8 cellular contexts compared by ENCODE assay signal in genomic region chr1:47179023-47179987, GRCh38. TPM values are rescaled to one million over a fixed set of nuclear protein-coding genes. Genes with fewer than 3 reads are reported as not detected.
DNase-seq lines count a peak whose midpoint lies in the region; ATAC-seq lines count a peak whose summit lies in the region.

No MANE protein-coding gene starts in this region.

- H3K27ac ChIP-seq in esophagus (ENCODE audit: low read depth in 2 of 2, low read length in 1 of 2) (peak overlapping the region in 1 of 2 donors; percentile 44), muscle layer of colon (ENCODE audit: low read depth, low read length) (peak overlapping the region; percentile 8)

- peaks cover 0 to 3% of the 10 kb centered on the region in 2 donors for H3K36me3 ChIP-seq in esophagus (ENCODE audit: control insufficient read depth in 2 of 2, insufficient read depth in 2 of 2, low read length in 1 of 2)
- H3K36me3 ChIP-seq in muscle layer of colon (ENCODE audit: insufficient read depth, low read length) = no peaks in the 10 kb centered on the region

- DNase-seq in DMS53 treated with DMSO at 0.1 percent for 48 hours (lab: John Stamatoyannopoulos, UW; ENCODE audit: unreplicated experiment) (peak; percentile 99), OCI-M1 (lab: John Stamatoyannopoulos, UW) (peak; percentile 98), activated T-cell treated with anti-CD3 and anti-CD28 coated beads for 48 hours (ENCODE audit: low read depth) (peak; percentile 79)
- DNase-seq in stimulated activated CD8-positive, alpha-beta memory T cell treated with anti-CD3 and anti-CD28 coated beads, Interleukin-7, amount 100 ng/mL, for 24 hours (ENCODE audit: low read depth) = peak; percentile 61

- H3K27me3 Mint-ChIP-seq in IgD-negative memory B cell = peaks cover 20% of the 10 kb centered on the region

- H3K4me1 ChIP-seq in esophagus (ENCODE audit: control insufficient read depth in 2 of 2, insufficient read depth in 2 of 2, low read length in 1 of 2) (peaks cover 2 to 9% of the 10 kb centered on the region in 2 donors), muscle layer of colon (ENCODE audit: insufficient read depth, low read length) (peaks cover 10% of the 10 kb centered on the region)

- H3K9me3 ChIP-seq in esophagus (ENCODE audit: control insufficient read depth in 2 of 2, insufficient read depth in 1 of 2, low read depth in 1 of 2, low read length in 1 of 2) = no peaks in the 10 kb centered on the region
- H3K9me3 ChIP-seq in muscle layer of colon (ENCODE audit: low read length) = no peaks in the 10 kb centered on the region

- H3K27ac Mint-ChIP-seq in IgD-negative memory B cell = peak overlapping the region in 1 of 3 donors; percentile 54

- peaks cover 0 to 10% (median 9%) of the 10 kb centered on the region in 3 donors for H3K4me1 Mint-ChIP-seq in IgD-negative memory B cell

- peak; percentile 92 for ATAC-seq in GM21619 (IDR thresholded peaks at IDR 0.05; ENCODE audit: unreplicated experiment)

- peak overlapping the region in 3 of 4 donors; percentile 47 to 69 (median 66) for H3K4me3 Mint-ChIP-seq in IgD-negative memory B cell

- H3K36me3 Mint-ChIP-seq in IgD-negative memory B cell = no peaks in the 10 kb centered on the region

- H3K9ac ChIP-seq in muscle layer of colon (ENCODE audit: low read length) = peak overlapping the region; percentile 26

- H3K27me3 ChIP-seq in esophagus (ENCODE audit: control insufficient read depth in 1 of 2, insufficient read depth in 2 of 2, low read length in 2 of 2) (no peaks in the 10 kb centered on the region), muscle layer of colon (ENCODE audit: control insufficient read depth in 1 of 2, insufficient read depth in 2 of 2, low read length in 2 of 2) (peaks cover 0 to 24% of the 10 kb centered on the region in 2 donors)

- 4 to 7% methylated on average over 28 to 30 of the region's 30 CpGs for WGBS in esophagus, 2 donors

- H3K4me3 ChIP-seq in esophagus (ENCODE audit: low read depth in 1 of 2, low read length in 2 of 2) (peak overlapping the region; percentile 12 to 23), muscle layer of colon (ENCODE audit: low read depth in 1 of 2, low read length in 2 of 2) (peak overlapping the region; percentile 4 to 81)

- H3K9me3 Mint-ChIP-seq in IgD-negative memory B cell = no peaks in the 10 kb centered on the region

RNA-seq across cellular contexts. Expression of gene PDZK1IP1, which starts 10.5 kb away (rescaled TPM):
- polyA plus RNA-seq in IgD-negative memory B cell (1.1 TPM), esophagus (100 to 1,000 TPM; 126 to 148 TPM)

RNA-seq across cellular contexts. Expression of gene CYP4A22, which starts 42.1 kb away (rescaled TPM):
- polyA plus RNA-seq in IgD-negative memory B cell (not detected), esophagus (under 1 TPM in 1 of 2 donors, not detected in 1; 0.02 TPM)

RNA-seq across cellular contexts. Expression of gene TAL1, which starts 52.7 kb away (rescaled TPM):
- polyA plus RNA-seq in IgD-negative memory B cell = 0.19 TPM
- 1 to 10 TPM in 1 of 2 donors, under 1 TPM in 1; 0.82 to 1.1 TPM for polyA plus RNA-seq in esophagus

Comparison
In these comparisons a context has a peak if more than half of its experiments do, and no peak if none do; other contexts are left out.
1. RNA of gene PDZK1IP1, which starts 10.5 kb away (polyA plus RNA-seq): 126 to 148 TPM in esophagus; 1.1 TPM in IgD-negative memory B cell (single experiment); every median in the first group is over 10 times any median in the second.
2. Peak in every context shown above with its lines, with median percentiles within 50 percentile points of each other: DNase-seq.